23 cellular contexts compared by ENCODE assay signal in the genomic region with DNA sequence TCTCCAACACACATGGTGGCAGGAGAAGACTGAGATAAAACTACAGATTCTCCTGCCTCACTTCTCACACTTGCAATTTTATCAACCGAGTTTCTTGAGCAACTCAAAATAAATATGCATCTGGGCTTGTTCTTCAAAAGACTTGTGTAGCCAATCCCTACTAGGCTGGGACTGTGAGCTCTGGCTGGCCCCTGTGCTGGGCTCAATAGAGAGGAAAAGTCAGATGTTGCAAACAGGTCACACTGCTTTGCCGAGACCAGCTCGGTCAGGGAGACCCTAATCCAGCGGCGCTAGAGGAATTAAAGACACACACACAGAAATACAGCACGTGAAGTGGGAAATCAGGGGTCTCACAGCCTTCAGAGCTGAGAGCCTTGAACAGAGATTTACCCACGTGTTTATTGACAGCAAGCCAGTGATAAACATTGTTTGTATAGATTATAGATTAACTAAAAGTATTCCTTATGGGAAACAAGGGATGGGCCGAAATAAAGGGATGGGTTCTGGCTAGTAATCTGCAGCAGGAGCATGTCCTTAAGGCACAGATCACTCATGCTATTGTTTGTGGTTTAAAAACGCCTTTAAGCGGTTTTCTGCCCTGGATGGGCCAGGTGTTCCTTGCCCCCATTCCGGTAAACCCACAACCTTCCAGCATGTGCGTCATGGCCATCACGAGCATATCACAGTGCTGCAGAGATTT. TPM values are rescaled to one million over a fixed set of nuclear protein-coding genes. Genes with fewer than 3 reads are reported as not detected.
DNase-seq lines count a peak whose midpoint lies in the region; ATAC-seq and TF ChIP-seq lines count a peak whose summit lies in the region.
"Had no signal": no experiment of that assay in that cellular context is flagged by ENCODE, and none has a peak within 500 bp of the region (broad histone marks: within the 10 kb centered on the region; RNA-seq: fewer than 3 reads in every experiment).

No MANE protein-coding gene starts in this region.

- no peak overlapping the region for H3K4me3 ChIP-seq in right atrium auricular region
- no peak overlapping the region for H3K4me3 ChIP-seq in neural progenitor cell
- no peak overlapping the region for H3K4me3 ChIP-seq in vagina
- H3K4me3 ChIP-seq in CD8-positive, alpha-beta memory T cell (ENCODE audit: low read length), result no peak overlapping the region
- H3K4me3 ChIP-seq: K562 had no signal

- no peak overlapping the region for H2AFZ ChIP-seq in neural progenitor cell (replicated peaks)
- H2AFZ ChIP-seq: GM23248 had no signal

- intact Hi-C loops in Right ventricle myocardium superior (cut with DNase I) (no loop called here), cardiac septum (cut with DNase I) (loop anchor here (5.0 to 10.0 kb wide), 2 partner anchors 55 to 597 kb away; no protein-coding TSS in a partner anchor), vagina (cut with DNase I) (loop anchor here (10.0 kb wide), 1 partner anchor 137 kb away; no protein-coding TSS in a partner anchor)

- no peaks in the 10 kb centered on the region for H3F3A ChIP-seq in neural progenitor cell (ENCODE audit: low read depth)

- TF ChIP-seq CTCF in right atrium auricular region (IDR thresholded peaks at IDR 0.05) (no peak), neural progenitor cell (IDR thresholded peaks at IDR 0.05) (no peak), vagina (IDR thresholded peaks at IDR 0.05) (no peak)

- H3K9me3 Mint-ChIP-seq in neural progenitor cell, result peaks cover 9% of the 10 kb centered on the region
- no peaks in the 10 kb centered on the region for H3K9me3 Mint-ChIP-seq in CD8-positive, alpha-beta memory T cell

- H3K27ac ChIP-seq in right atrium auricular region (no peak overlapping the region), neural progenitor cell (no peak overlapping the region), vagina (peak overlapping the region; percentile 85)
- H3K27ac ChIP-seq in CD8-positive, alpha-beta memory T cell (ENCODE audit: low read depth, low read length), result no peak overlapping the region

- no peaks in the 10 kb centered on the region for H4K20me1 ChIP-seq in neural progenitor cell (ENCODE audit: low read depth)

- peaks cover 46% of the 10 kb centered on the region for H3K4me1 Mint-ChIP-seq in neural progenitor cell
- H3K4me1 Mint-ChIP-seq in CD8-positive, alpha-beta memory T cell, result no peaks in the 10 kb centered on the region

- CTCF ChIA-PET in CD8-positive, alpha-beta memory T cell (lab: Charles Lee), result no interaction called here

- H3K36me3 ChIP-seq in right atrium auricular region, result no peaks in the 10 kb centered on the region
- no peaks in the 10 kb centered on the region for H3K36me3 ChIP-seq in neural progenitor cell
- no peaks in the 10 kb centered on the region for H3K36me3 ChIP-seq in vagina
- no peaks in the 10 kb centered on the region for H3K36me3 ChIP-seq in CD8-positive, alpha-beta memory T cell (ENCODE audit: insufficient read depth, low read length)

- no peak for DNase-seq in Right ventricle myocardium superior
- DNase-seq in cardiac septum (ENCODE audit: low spot score), result no peak
- peak; percentile 58 for DNase-seq in right atrium auricular region (ENCODE audit: low spot score)
- DNase-seq in neural progenitor cell (ENCODE audit: low spot score), result no peak
- DNase-seq in vagina (ENCODE audit: extremely low spot score in 2 of 2), result no peak
- no peak for DNase-seq in CD8-positive, alpha-beta memory T cell
- no peak for DNase-seq in RPMI8226
- DNase-seq: 8988T, DMS53, GM23248, H7, Kasumi-1, NCI-H1092 treated with DMSO at 0.1 percent for 48 hours, NCI-H1436 treated with DMSO at 0.1 percent for 48 hours, NCI-H1930, NCI-H2107, NCI-H524 treated with DMSO at 0.1 percent for 48 hours, NCI-H774, SHP77 had no signal

- no peak for TF ChIP-seq POLR2A in vagina (IDR thresholded peaks at IDR 0.05)

- H3K4me2 ChIP-seq in neural progenitor cell, result no peak overlapping the region

- H3K36me3 Mint-ChIP-seq in neural progenitor cell, result no peaks in the 10 kb centered on the region
- no peaks in the 10 kb centered on the region for H3K36me3 Mint-ChIP-seq in CD8-positive, alpha-beta memory T cell

- H3K9ac ChIP-seq in neural progenitor cell, result no peak overlapping the region

- ATAC-seq in Right ventricle myocardium superior (ENCODE audit: poor library complexity) (peak; percentile 37), GM21423 (IDR thresholded peaks at IDR 0.05; ENCODE audit: unreplicated experiment) (no peak)
- ATAC-seq: K562 had no signal

- no peaks in the 10 kb centered on the region for H3K79me2 ChIP-seq in neural progenitor cell (ENCODE audit: low read depth)

- POLR2A ChIA-PET in CD8-positive, alpha-beta memory T cell (lab: Charles Lee), result no interaction called here

- peak overlapping the region; percentile 28 for H3K4me3 Mint-ChIP-seq in neural progenitor cell
- H3K4me3 Mint-ChIP-seq in CD8-positive, alpha-beta memory T cell, result no peak overlapping the region

- H3K27ac Mint-ChIP-seq in neural progenitor cell, result peak overlapping the region; percentile 72
- H3K27ac Mint-ChIP-seq in CD8-positive, alpha-beta memory T cell, result peak overlapping the region in 2 of 8 donors; percentile 30 to 74

- H3K9me3 ChIP-seq in right atrium auricular region (no peaks in the 10 kb centered on the region), neural progenitor cell (ENCODE audit: low read depth) (no peaks in the 10 kb centered on the region), vagina (no peaks in the 10 kb centered on the region)
- no peaks in the 10 kb centered on the region for H3K9me3 ChIP-seq in CD8-positive, alpha-beta memory T cell (ENCODE audit: low read length)

- peaks cover 11% of the 10 kb centered on the region for H3K27me3 Mint-ChIP-seq in neural progenitor cell (ENCODE audit: insufficient read depth, low read depth)
- H3K27me3 Mint-ChIP-seq in CD8-positive, alpha-beta memory T cell, result peaks cover 8 to 23% of the 10 kb centered on the region in 2 donors

- no peaks in the 10 kb centered on the region for H3K27me3 ChIP-seq in right atrium auricular region
- H3K27me3 ChIP-seq in neural progenitor cell, result no peaks in the 10 kb centered on the region
- no peaks in the 10 kb centered on the region for H3K27me3 ChIP-seq in vagina
- no peaks in the 10 kb centered on the region for H3K27me3 ChIP-seq in CD8-positive, alpha-beta memory T cell (ENCODE audit: insufficient read depth, low read length, poor library complexity, severe bottlenecking)

- peaks cover 0 to 19% of the 10 kb centered on the region in 2 donors for H3K4me1 ChIP-seq in right atrium auricular region
- H3K4me1 ChIP-seq in neural progenitor cell, result no peaks in the 10 kb centered on the region
- peaks cover 16% of the 10 kb centered on the region for H3K4me1 ChIP-seq in vagina
- no peaks in the 10 kb centered on the region for H3K4me1 ChIP-seq in CD8-positive, alpha-beta memory T cell (ENCODE audit: insufficient read depth, low read length)

RNA-seq across cellular contexts. Expression of a gene that starts 32.7 kb away (rescaled TPM):
- total RNA-seq in Right ventricle myocardium superior (28.9 TPM), cardiac septum (18.2 TPM), right atrium auricular region (10 to 100 TPM; 10.0 to 19.6 TPM), neural progenitor cell (ENCODE audit: low replicate concordance) (2.8 and 4.5 TPM in 2 replicates), vagina (4.9 TPM)
- total RNA-seq in CD8-positive, alpha-beta memory T cell, result 1 to 10 TPM; 7.3 to 7.5 TPM
- 10.3 TPM for polyA plus RNA-seq in CD8-positive, alpha-beta memory T cell
- total RNA-seq: G401, HT-29 had no signal
